32 cellular contexts compared by ENCODE assay signal in genomic region chr11:27938011-27938410, GRCh38.
"Had no signal": no experiment of that assay in that cellular context is flagged by ENCODE, and none has a peak within 500 bp of the region (broad histone marks: within the 10 kb centered on the region; RNA-seq: fewer than 3 reads in every experiment).

No MANE protein-coding gene starts in this region.

- H3K36me3 Mint-ChIP-seq: activated naive CD8-positive, alpha-beta T cell treated with anti-CD3 and anti-CD28 coated beads for 36 hours; naive thymus-derived CD4-positive, alpha-beta T cell; stimulated activated naive B cell treated with anti-CD40 and anti-IgM and Interleukin-4, amounts not matched to agents 10 μg/mL and 1 μg/mL and 100 μg/mL, for 72 hours had no signal

- H3K4me3 ChIP-seq: adrenal gland, ascending aorta, right atrium auricular region, testis, transverse colon had no signal

- H3K27me3 ChIP-seq: adrenal gland, ascending aorta, right atrium auricular region, testis, transverse colon had no signal

- H2AFZ ChIP-seq: parathyroid adenoma had no signal

- H3K9ac ChIP-seq: parathyroid adenoma had no signal

- H3K9me3 Mint-ChIP-seq: activated naive CD4-positive, alpha-beta T cell treated with anti-CD3 and anti-CD28 coated beads for 36 hours; T-helper 1 cell treated with Interleukin-12 subunit alpha and Interleukin-12 subunit beta and Interleukin-4 antibody, amounts not matched to agents 30 μg/mL and 1 μg/mL, for 36 hours had no signal

- DNase-seq: activated CD4-positive, alpha-beta T cell treated with anti-CD3 and anti-CD28 coated beads for 48 hours; activated CD4-positive, alpha-beta T cell treated with anti-CD3 and anti-CD28 coated beads, Interleukin-2, amount 50 U/mL, for 48 hours; activated CD8-positive, alpha-beta memory T cell treated with anti-CD3 and anti-CD28 coated beads for 24 hours; activated effector memory CD4-positive, alpha-beta T cell treated with anti-CD3 and anti-CD28 coated beads, Interleukin-2, amount 50 U/mL, for 16 hours; activated naive CD4-positive, alpha-beta T cell treated with anti-CD3 and anti-CD28 coated beads for 36 hours; activated naive CD8-positive, alpha-beta T cell treated with anti-CD3 and anti-CD28 coated beads for 36 hours; adrenal gland; central memory CD4-positive, alpha-beta T cell; endodermal cell; left cardiac atrium; naive thymus-derived CD4-positive, alpha-beta T cell; nucleus accumbens; stimulated activated CD4-positive, alpha-beta T cell treated with anti-CD3 and anti-CD28 coated beads, Interleukin-15, amount 100 ng/mL, for 24 hours; stimulated activated CD4-positive, alpha-beta T cell treated with anti-CD3 and anti-CD28 coated beads, Interleukin-2, amount 100 ng/mL, for 24 hours; stimulated activated naive B cell treated with anti-CD40 and anti-IgM and Interleukin-4, amounts not matched to agents 10 μg/mL and 1 μg/mL and 100 μg/mL, for 72 hours; T-helper 9 cell; testis; transverse colon had no signal

- FAIRE-seq: frontal cortex, keratinocyte, TTC549, urothelium cell line had no signal

- H3K36me3 ChIP-seq: adrenal gland, ascending aorta, right atrium auricular region, transverse colon had no signal

- H3K79me2 ChIP-seq: parathyroid adenoma had no signal

- H3K9me3 ChIP-seq: adrenal gland, right atrium auricular region, testis, transverse colon had no signal

- H3K4me1 Mint-ChIP-seq: activated naive CD8-positive, alpha-beta T cell treated with anti-CD3 and anti-CD28 coated beads for 36 hours; endodermal cell; naive thymus-derived CD4-positive, alpha-beta T cell; stimulated activated naive B cell treated with anti-CD40 and anti-IgM and Interleukin-4, amounts not matched to agents 10 μg/mL and 1 μg/mL and 100 μg/mL, for 72 hours had no signal

- H3K27ac Mint-ChIP-seq: activated naive CD4-positive, alpha-beta T cell treated with anti-CD3 and anti-CD28 coated beads for 36 hours; activated naive CD8-positive, alpha-beta T cell treated with anti-CD3 and anti-CD28 coated beads for 36 hours; dendritic cell treated with granulocyte-macrophage colony-stimulating factor and Interleukin-4, amounts not matched to agents 40 ng/mL and 50 ng/mL, for 4 days; endodermal cell; mesothelial cell of epicardium; naive thymus-derived CD4-positive, alpha-beta T cell; stimulated activated naive B cell treated with anti-CD40 and anti-IgM and Interleukin-4, amounts not matched to agents 10 μg/mL and 1 μg/mL and 100 μg/mL, for 72 hours; T-helper 1 cell treated with Interleukin-12 subunit alpha and Interleukin-12 subunit beta and Interleukin-4 antibody, amounts not matched to agents 30 μg/mL and 1 μg/mL, for 36 hours had no signal

- H3K27me3 Mint-ChIP-seq: activated naive CD8-positive, alpha-beta T cell treated with anti-CD3 and anti-CD28 coated beads for 36 hours; dendritic cell treated with granulocyte-macrophage colony-stimulating factor and Interleukin-4, amounts not matched to agents 40 ng/mL and 50 ng/mL, for 4 days; naive thymus-derived CD4-positive, alpha-beta T cell; stimulated activated naive B cell treated with anti-CD40 and anti-IgM and Interleukin-4, amounts not matched to agents 10 μg/mL and 1 μg/mL and 100 μg/mL, for 72 hours had no signal

- H3K4me1 ChIP-seq: adrenal gland, ascending aorta, parathyroid adenoma, right atrium auricular region, testis, transverse colon had no signal

- H3K27ac ChIP-seq: adrenal gland, ascending aorta, parathyroid adenoma, right atrium auricular region, testis, transverse colon, VCaP had no signal

- H3K4me3 Mint-ChIP-seq: activated naive CD4-positive, alpha-beta T cell treated with anti-CD3 and anti-CD28 coated beads for 36 hours; activated naive CD8-positive, alpha-beta T cell treated with anti-CD3 and anti-CD28 coated beads for 36 hours; dendritic cell treated with granulocyte-macrophage colony-stimulating factor and Interleukin-4, amounts not matched to agents 40 ng/mL and 50 ng/mL, for 4 days; endodermal cell; mesothelial cell of epicardium; naive thymus-derived CD4-positive, alpha-beta T cell; neural crest cell; stimulated activated naive B cell treated with anti-CD40 and anti-IgM and Interleukin-4, amounts not matched to agents 10 μg/mL and 1 μg/mL and 100 μg/mL, for 72 hours; T-helper 1 cell treated with Interleukin-12 subunit alpha and Interleukin-12 subunit beta and Interleukin-4 antibody, amounts not matched to agents 30 μg/mL and 1 μg/mL, for 36 hours had no signal

- ATAC-seq: activated CD4-positive, CD25-positive, alpha-beta regulatory T cell treated with anti-CD3 and anti-CD28 coated beads, Interleukin-2, amount 50 U/mL, for 24 hours; esophagus mucosa; naive thymus-derived CD4-positive, alpha-beta T cell; stimulated activated naive B cell treated with anti-CD40 and anti-IgM and Interleukin-4, amounts not matched to agents 10 μg/mL and 1 μg/mL and 100 μg/mL, for 72 hours had no signal
